33 cellular contexts compared by ENCODE assay signal in the genomic region with DNA sequence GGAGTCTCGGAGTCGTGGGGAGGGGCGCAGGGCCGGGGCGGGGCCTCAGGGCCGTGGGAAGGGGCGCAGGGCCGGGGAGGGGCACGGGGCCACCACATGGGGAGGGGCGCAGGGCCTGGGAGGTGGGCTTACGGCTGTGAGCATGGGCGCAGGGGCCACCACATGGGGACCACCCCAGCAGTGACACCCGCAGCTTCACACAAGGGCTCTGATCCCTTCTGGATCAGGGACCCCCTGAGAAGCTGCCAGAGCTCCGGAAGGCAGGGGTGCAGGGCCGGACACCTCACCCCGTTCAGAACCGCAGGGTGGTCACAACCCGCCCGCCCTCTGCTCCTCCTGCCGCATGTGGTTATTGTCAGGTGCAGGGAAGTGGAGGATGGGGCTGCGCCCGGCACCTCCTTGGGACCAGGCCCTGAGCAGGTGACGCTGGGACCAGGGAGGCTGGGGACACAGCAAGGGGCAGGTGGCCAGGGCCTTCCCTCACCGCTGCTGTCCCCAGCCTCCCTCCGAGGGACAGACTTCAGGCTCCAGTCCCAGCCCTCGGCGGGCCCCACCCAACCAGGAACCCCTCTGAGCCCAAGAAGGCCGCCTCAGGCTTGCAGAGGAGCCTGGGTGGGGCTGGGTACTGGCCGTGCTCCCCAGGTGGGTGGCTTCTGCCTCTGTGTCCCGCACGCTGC. TPM values are rescaled to one million over a fixed set of nuclear protein-coding genes. Genes with fewer than 3 reads are reported as not detected.
DNase-seq lines count a peak whose midpoint lies in the region; ATAC-seq and TF ChIP-seq lines count a peak whose summit lies in the region.
"Had no signal": no experiment of that assay in that cellular context is flagged by ENCODE, and none has a peak within 500 bp of the region (broad histone marks: within the 10 kb centered on the region; RNA-seq: fewer than 3 reads in every experiment).

No MANE protein-coding gene starts in this region.

- H3K4me3 Mint-ChIP-seq in activated naive CD8-positive, alpha-beta T cell treated with anti-CD3 and anti-CD28 coated beads, Interleukin-2, amount 10 ng/mL, durations not matched to agents 7 days and 5 days = no peak overlapping the region
- no peak overlapping the region for H3K4me3 Mint-ChIP-seq in activated naive CD8-positive, alpha-beta T cell treated with anti-CD3 and anti-CD28 coated beads for 36 hours
- H3K4me3 Mint-ChIP-seq in WTC11 = no peak overlapping the region
- H3K4me3 Mint-ChIP-seq: activated B cell treated with CpG ODN at 0.5 μM for 24 hours; activated CD8-positive, alpha-beta memory T cell treated with anti-CD3 and anti-CD28 coated beads, Interleukin-2, amount 10 ng/mL, durations not matched to agents 7 days and 5 days; CD4-positive, CD25-positive, alpha-beta regulatory T cell; central memory CD8-positive, alpha-beta T cell; natural killer cell treated with Interleukin-12 subunit alpha and Interleukin-12 subunit beta and Interleukin-15 and Interleukin-18, amount 100 ng/mL, for 72 hours had no signal

- peak; percentile 25 for DNase-seq in activated naive CD8-positive, alpha-beta T cell treated with anti-CD3 and anti-CD28 coated beads, Interleukin-2, amount 10 ng/mL, durations not matched to agents 7 days and 5 days
- DNase-seq in activated naive CD8-positive, alpha-beta T cell treated with anti-CD3 and anti-CD28 coated beads for 36 hours = no peak
- peak; percentile 10 for DNase-seq in WTC11 (ENCODE audit: low spot score)
- peak; percentile 39 for DNase-seq in left lobe of liver (ENCODE audit: low spot score)
- DNase-seq in spleen = peak; percentile 50
- no peak for DNase-seq in DMS53 treated with DMSO at 0.1 percent for 48 hours (lab: John Stamatoyannopoulos, UW; ENCODE audit: unreplicated experiment)
- no peak for DNase-seq in NK-92 treated with Interleukin-12 subunit alpha and Interleukin-12 subunit beta, amount 100 ng/mL, for 24 hours (lab: John Stamatoyannopoulos, UW)
- DNase-seq in AML-193 (lab: John Stamatoyannopoulos, UW) = no peak
- DNase-seq: activated B cell treated with CpG ODN at 0.5 μM for 24 hours; activated CD8-positive, alpha-beta memory T cell treated with anti-CD3 and anti-CD28 coated beads, Interleukin-2, amount 10 ng/mL, durations not matched to agents 7 days and 5 days; activated naive CD4-positive, alpha-beta T cell treated with Interleukin-2 at 50 U/mL for 16 hours; activated T-cell treated with anti-CD3 and anti-CD28 coated beads, Interleukin-2, amount 50 U/mL, for 48 hours; Calu3; CD4-positive, CD25-positive, alpha-beta regulatory T cell; dermis blood vessel endothelial cell; DMS79 treated with DMSO at 0.1 percent for 48 hours; esophagus squamous epithelium; foreskin keratinocyte; GOT3; kidney glomerular epithelial cell; NCI-H1092; NCI-H1694; NCI-H446 treated with DMSO at 0.1 percent for 48 hours; NCI-H82; stimulated activated CD4-positive, alpha-beta T cell treated with anti-CD3 and anti-CD28 coated beads, Interleukin-12 subunit alpha, Interleukin-12 subunit beta, amount 100 ng/mL, for 4 hours; stimulated activated CD4-positive, alpha-beta T cell treated with anti-CD3 and anti-CD28 coated beads, Interleukin-2, amount 100 ng/mL, for 48 hours; T1000; trophoblast cell had no signal

- CTCF ChIA-PET in WTC11 (lab: Charles Lee) = interaction anchor here (1.2 to 1.6 kb wide), 2 partner anchors 54 to 67 kb away, joined by 5 read pairs; a partner anchor contains a TSS

- H3K36me3 ChIP-seq in spleen = peaks cover 0 to 61% (median 4%) of the 10 kb centered on the region in 6 donors

- no peak overlapping the region for H3K4me3 ChIP-seq in spleen
- H3K4me3 ChIP-seq: body of pancreas, esophagus squamous epithelium had no signal

- peaks cover 4% of the 10 kb centered on the region for H3K9me3 Mint-ChIP-seq in activated naive CD8-positive, alpha-beta T cell treated with anti-CD3 and anti-CD28 coated beads, Interleukin-2, amount 10 ng/mL, durations not matched to agents 7 days and 5 days
- H3K9me3 Mint-ChIP-seq in activated naive CD8-positive, alpha-beta T cell treated with anti-CD3 and anti-CD28 coated beads for 36 hours = no peaks in the 10 kb centered on the region
- peaks cover 10% of the 10 kb centered on the region for H3K9me3 Mint-ChIP-seq in WTC11
- H3K9me3 Mint-ChIP-seq: activated B cell treated with CpG ODN at 0.5 μM for 24 hours; CD4-positive, CD25-positive, alpha-beta regulatory T cell; central memory CD8-positive, alpha-beta T cell had no signal

- H3K36me3 Mint-ChIP-seq in activated naive CD8-positive, alpha-beta T cell treated with anti-CD3 and anti-CD28 coated beads, Interleukin-2, amount 10 ng/mL, durations not matched to agents 7 days and 5 days = no peaks in the 10 kb centered on the region
- H3K36me3 Mint-ChIP-seq in activated naive CD8-positive, alpha-beta T cell treated with anti-CD3 and anti-CD28 coated beads for 36 hours = no peaks in the 10 kb centered on the region
- H3K36me3 Mint-ChIP-seq in WTC11 = peaks cover 5% of the 10 kb centered on the region
- H3K36me3 Mint-ChIP-seq: activated CD8-positive, alpha-beta memory T cell treated with anti-CD3 and anti-CD28 coated beads, Interleukin-2, amount 10 ng/mL, durations not matched to agents 7 days and 5 days; natural killer cell treated with Interleukin-12 subunit alpha and Interleukin-12 subunit beta and Interleukin-15 and Interleukin-18, amount 100 ng/mL, for 72 hours had no signal

- H3K27me3 Mint-ChIP-seq in activated naive CD8-positive, alpha-beta T cell treated with anti-CD3 and anti-CD28 coated beads, Interleukin-2, amount 10 ng/mL, durations not matched to agents 7 days and 5 days = no peaks in the 10 kb centered on the region
- no peaks in the 10 kb centered on the region for H3K27me3 Mint-ChIP-seq in activated naive CD8-positive, alpha-beta T cell treated with anti-CD3 and anti-CD28 coated beads for 36 hours
- H3K27me3 Mint-ChIP-seq in WTC11 (ENCODE audit: low read depth) = no peaks in the 10 kb centered on the region
- H3K27me3 Mint-ChIP-seq: activated B cell treated with CpG ODN at 0.5 μM for 24 hours; activated CD8-positive, alpha-beta memory T cell treated with anti-CD3 and anti-CD28 coated beads, Interleukin-2, amount 10 ng/mL, durations not matched to agents 7 days and 5 days; CD4-positive, CD25-positive, alpha-beta regulatory T cell; central memory CD8-positive, alpha-beta T cell; natural killer cell treated with Interleukin-12 subunit alpha and Interleukin-12 subunit beta and Interleukin-15 and Interleukin-18, amount 100 ng/mL, for 72 hours had no signal

- TF ChIP-seq CTCF in WTC11 (IDR thresholded peaks at IDR 0.05) = no peak
- TF ChIP-seq CTCF in spleen (IDR thresholded peaks at IDR 0.05 in 8 of 11, conservative IDR thresholded peaks at IDR 0.05 in 3 of 11) = no peak

- TF ChIP-seq POLR2A in spleen (IDR thresholded peaks at IDR 0.05) = no peak

- 92 to 94% (median 93%) methylated on average over 22 to 31 of the region's 31 CpGs for WGBS in spleen, 5 donors

- H3K27me3 ChIP-seq in spleen (replicated peaks in 1 of 7) = no peaks in the 10 kb centered on the region
- H3K27me3 ChIP-seq: body of pancreas, esophagus squamous epithelium, foreskin keratinocyte had no signal

- POLR2A ChIA-PET in activated naive CD8-positive, alpha-beta T cell treated with anti-CD3 and anti-CD28 coated beads, Interleukin-2, amount 10 ng/mL, durations not matched to agents 7 days and 5 days (lab: Charles Lee) = interaction anchor here (0.5 kb wide), 1 partner anchor 8 kb away, joined by 3 read pairs; no protein-coding TSS in a partner anchor
- POLR2A ChIA-PET in WTC11 (lab: Charles Lee) = no interaction called here

- no peak overlapping the region for H3K27ac ChIP-seq in spleen
- H3K27ac ChIP-seq: foreskin keratinocyte had no signal

- no peak for ATAC-seq in activated naive CD8-positive, alpha-beta T cell treated with anti-CD3 and anti-CD28 coated beads, Interleukin-2, amount 10 ng/mL, durations not matched to agents 7 days and 5 days (ENCODE audit: low read depth)
- ATAC-seq in WTC11 (no peak), left lobe of liver (no peak)
- ATAC-seq: activated CD8-positive, alpha-beta memory T cell treated with anti-CD3 and anti-CD28 coated beads, Interleukin-2, amount 10 ng/mL, durations not matched to agents 7 days and 5 days; body of pancreas; foreskin keratinocyte; natural killer cell treated with Interleukin-12 subunit alpha and Interleukin-12 subunit beta and Interleukin-15 and Interleukin-18, amount 100 ng/mL, for 72 hours had no signal

- H3K4me1 ChIP-seq in spleen = peaks cover 0 to 7% (median 0%) of the 10 kb centered on the region in 6 donors
- H3K4me1 ChIP-seq: esophagus squamous epithelium, foreskin keratinocyte had no signal

- intact Hi-C loops in spleen (cut with DNase I; ENCODE audit: low total_unique reads) = no loop called here

- H3K27ac Mint-ChIP-seq in activated naive CD8-positive, alpha-beta T cell treated with anti-CD3 and anti-CD28 coated beads, Interleukin-2, amount 10 ng/mL, durations not matched to agents 7 days and 5 days = no peak overlapping the region
- no peak overlapping the region for H3K27ac Mint-ChIP-seq in activated naive CD8-positive, alpha-beta T cell treated with anti-CD3 and anti-CD28 coated beads for 36 hours
- H3K27ac Mint-ChIP-seq in WTC11 = no peak overlapping the region
- H3K27ac Mint-ChIP-seq: activated B cell treated with CpG ODN at 0.5 μM for 24 hours; activated CD8-positive, alpha-beta memory T cell treated with anti-CD3 and anti-CD28 coated beads, Interleukin-2, amount 10 ng/mL, durations not matched to agents 7 days and 5 days; CD4-positive, CD25-positive, alpha-beta regulatory T cell; natural killer cell treated with Interleukin-12 subunit alpha and Interleukin-12 subunit beta and Interleukin-15 and Interleukin-18, amount 100 ng/mL, for 72 hours had no signal

- H3K9me3 ChIP-seq in spleen = no peaks in the 10 kb centered on the region
- H3K9me3 ChIP-seq: body of pancreas, esophagus squamous epithelium had no signal

- no peaks in the 10 kb centered on the region for H3K4me1 Mint-ChIP-seq in activated naive CD8-positive, alpha-beta T cell treated with anti-CD3 and anti-CD28 coated beads, Interleukin-2, amount 10 ng/mL, durations not matched to agents 7 days and 5 days
- no peaks in the 10 kb centered on the region for H3K4me1 Mint-ChIP-seq in activated naive CD8-positive, alpha-beta T cell treated with anti-CD3 and anti-CD28 coated beads for 36 hours
- H3K4me1 Mint-ChIP-seq in WTC11 = no peaks in the 10 kb centered on the region
- H3K4me1 Mint-ChIP-seq: activated B cell treated with CpG ODN at 0.5 μM for 24 hours; activated CD8-positive, alpha-beta memory T cell treated with anti-CD3 and anti-CD28 coated beads, Interleukin-2, amount 10 ng/mL, durations not matched to agents 7 days and 5 days; CD4-positive, CD25-positive, alpha-beta regulatory T cell; central memory CD8-positive, alpha-beta T cell had no signal

RNA-seq across cellular contexts. Expression of a gene that starts 53.7 kb away (rescaled TPM):
- 10 to 100 TPM; 23.4 to 24.7 TPM for total RNA-seq in activated naive CD8-positive, alpha-beta T cell treated with anti-CD3 and anti-CD28 coated beads, Interleukin-2, amount 10 ng/mL, durations not matched to agents 7 days and 5 days
- total RNA-seq in activated naive CD8-positive, alpha-beta T cell treated with anti-CD3 and anti-CD28 coated beads for 36 hours = 1 to 10 TPM; 3.6 to 4.2 TPM
- total RNA-seq in WTC11 (2021) = 20.4 to 23.1 TPM (median 21.2 TPM) in 3 replicates
- total RNA-seq in left lobe of liver = 19.3 TPM
- 10 to 100 TPM; 14.5 to 52.8 (median 29.8) TPM for total RNA-seq in spleen
- 10 to 100 TPM; 15.6 to 62.3 (median 43.4) TPM for polyA plus RNA-seq in spleen

RNA-seq across cellular contexts. Expression of a gene that starts 53.9 kb away (rescaled TPM):
- 1 to 10 TPM; 2.8 to 3.7 TPM for total RNA-seq in activated naive CD8-positive, alpha-beta T cell treated with anti-CD3 and anti-CD28 coated beads, Interleukin-2, amount 10 ng/mL, durations not matched to agents 7 days and 5 days
- under 1 TPM; 0.66 to 0.76 TPM for total RNA-seq in activated naive CD8-positive, alpha-beta T cell treated with anti-CD3 and anti-CD28 coated beads for 36 hours
- total RNA-seq in WTC11 (2021) = 2.9 to 5.9 TPM (median 4.8 TPM) in 3 replicates
- total RNA-seq in left lobe of liver = 6.0 TPM
- total RNA-seq in spleen = 10 to 100 TPM in 2 of 7 donors, 1 to 10 TPM in 5; 1.9 to 15.0 (median 5.3) TPM
- polyA plus RNA-seq in spleen = 10 to 100 TPM in 1 of 3 donors, 1 to 10 TPM in 2; 3.2 to 10.7 (median 7.8) TPM
- total RNA-seq: HT1080, RPMI7951 had no signal

Comparison
In these comparisons a context has a peak if more than half of its experiments do, and no peak if none do; other contexts are left out.
1. DNase-seq: peak in activated naive CD8-positive, alpha-beta T cell treated with anti-CD3 and anti-CD28 coated beads, Interleukin-2, amount 10 ng/mL, durations not matched to agents 7 days and 5 days (single experiment), WTC11 (single experiment), left lobe of liver (single experiment) and spleen (single experiment); none in activated naive CD8-positive, alpha-beta T cell treated with anti-CD3 and anti-CD28 coated beads for 36 hours (single experiment), DMS53 treated with DMSO at 0.1 percent for 48 hours (single experiment), NK-92 treated with Interleukin-12 subunit alpha and Interleukin-12 subunit beta, amount 100 ng/mL, for 24 hours (single experiment) and AML-193 (0 of 2).